17 cellular contexts compared by ENCODE assay signal in the genomic region with DNA sequence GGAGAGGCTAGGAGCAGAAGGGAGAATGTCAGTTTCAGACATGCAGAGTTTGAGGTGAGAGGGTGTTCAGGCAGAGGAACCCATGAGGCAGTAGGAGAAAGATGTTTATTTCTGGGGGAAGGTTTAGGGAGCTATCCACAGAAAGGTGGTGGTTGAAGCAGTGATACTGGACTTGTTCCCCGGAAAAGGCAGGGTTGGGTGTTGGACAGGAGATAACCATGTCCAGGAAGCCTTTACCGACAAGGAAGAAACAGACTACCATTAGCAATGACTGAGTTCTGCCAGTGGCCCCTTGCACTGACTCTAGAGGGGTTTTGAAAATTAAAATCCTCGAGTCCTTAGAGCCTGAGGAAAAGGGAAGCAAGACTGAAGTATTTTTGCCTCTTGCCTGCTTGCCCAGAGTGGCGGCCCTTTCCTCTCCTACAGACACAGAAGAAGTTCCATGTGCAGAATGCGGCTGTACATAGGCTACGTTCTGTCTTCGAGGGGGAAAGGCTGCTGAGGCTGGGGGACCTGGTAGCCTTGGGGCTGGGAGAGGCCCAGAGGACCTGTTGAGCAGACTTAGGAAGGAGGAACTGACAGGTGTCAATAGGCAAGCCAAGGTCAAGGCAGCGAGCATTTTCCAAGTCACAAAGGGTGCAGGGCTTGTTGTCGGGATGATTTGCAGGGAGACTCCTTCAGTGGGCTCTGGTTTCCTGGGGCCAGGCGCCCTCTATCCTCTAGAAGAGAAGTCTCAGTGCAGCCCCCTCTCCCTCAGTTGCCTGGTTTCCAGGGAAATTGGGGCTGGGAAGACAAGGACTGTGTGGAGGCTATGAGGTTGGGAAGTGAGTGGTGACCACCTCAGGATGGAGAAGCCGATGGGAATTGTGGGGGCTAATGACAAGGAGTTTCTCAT.
A peak's percentile ranks its signal among the peaks of the same experiment; 100 is the strongest.
DNase-seq lines count a peak whose midpoint lies in the region; ATAC-seq and TF ChIP-seq lines count a peak whose summit lies in the region.
"Had no signal": no experiment of that assay in that cellular context is flagged by ENCODE, and none has a peak within 500 bp of the region (broad histone marks: within the 10 kb centered on the region; RNA-seq: fewer than 3 reads in every experiment).

No MANE protein-coding gene starts in this region.

- H3K4me1 Mint-ChIP-seq in stimulated activated naive CD8-positive, alpha-beta T cell treated with anti-CD3 and anti-CD28 coated beads, Interleukin-15, amount 100 ng/mL, for 72 hours, result peaks cover 6% of the 10 kb centered on the region
- H3K4me1 Mint-ChIP-seq: activated B cell treated with CpG ODN at 0.5 μM for 24 hours had no signal

- no peak overlapping the region for H3K9ac ChIP-seq in fibroblast of lung (ENCODE audit: insufficient read depth, low read length)

- H4K20me1 ChIP-seq in fibroblast of lung (ENCODE audit: control insufficient read depth, extremely low read depth, insufficient read depth, low read length), result no peaks in the 10 kb centered on the region

- ATAC-seq in stimulated activated naive CD8-positive, alpha-beta T cell treated with anti-CD3 and anti-CD28 coated beads, Interleukin-15, amount 100 ng/mL, for 72 hours, result peak; percentile 26
- no peak for ATAC-seq in stimulated activated naive CD8-positive, alpha-beta T cell treated with anti-CD3 and anti-CD28 coated beads, Interleukin-15, Interleukin-2, amounts not matched to agents 100 U/mL and 50 U/mL, for 24 hours
- ATAC-seq in GM18868 (IDR thresholded peaks at IDR 0.05; ENCODE audit: unreplicated experiment), result no peak
- ATAC-seq in GM21529 (IDR thresholded peaks at IDR 0.05; ENCODE audit: unreplicated experiment), result no peak

- H3K27me3 ChIP-seq in SJSA1 (replicated peaks) (no peaks in the 10 kb centered on the region), fibroblast of lung (ENCODE audit: control insufficient read depth, insufficient read depth, low read length) (no peaks in the 10 kb centered on the region)
- H3K27me3 ChIP-seq: Peyer's patch, vagina had no signal

- no peak overlapping the region for H2AFZ ChIP-seq in fibroblast of lung (ENCODE audit: low read length)

- H3K4me3 ChIP-seq in SJSA1, result no peak overlapping the region
- no peak overlapping the region for H3K4me3 ChIP-seq in fibroblast of lung (replicated peaks in 1 of 4; ENCODE audit: control extremely low read depth in 1 of 4, insufficient read depth in 1 of 4, low read depth in 3 of 4, low read length in 4 of 4)
- H3K4me3 ChIP-seq: Peyer's patch, vagina had no signal

- H3K36me3 ChIP-seq in SJSA1 (no peaks in the 10 kb centered on the region), fibroblast of lung (ENCODE audit: control insufficient read depth, insufficient read depth, low read length) (no peaks in the 10 kb centered on the region)
- H3K36me3 ChIP-seq: Peyer's patch had no signal

- no peak for DNase-seq in stimulated activated naive CD8-positive, alpha-beta T cell treated with anti-CD3 and anti-CD28 coated beads, Interleukin-15, amount 100 ng/mL, for 72 hours
- DNase-seq in stimulated activated naive CD8-positive, alpha-beta T cell treated with anti-CD3 and anti-CD28 coated beads, Interleukin-15, Interleukin-2, amounts not matched to agents 100 U/mL and 50 U/mL, for 24 hours, result no peak
- no peak for DNase-seq in SJSA1 (ENCODE audit: low read depth in 1 of 2, low spot score in 2 of 2)
- no peak for DNase-seq in fibroblast of lung (ENCODE audit: low read depth in 2 of 2)
- no peak for DNase-seq in NCI-H226
- no peak for DNase-seq in RPMI8226
- DNase-seq: ACHN; activated B cell treated with CpG ODN at 0.5 μM for 24 hours; MM.1S; NCI-H2081 treated with DMSO at 0.1 percent for 48 hours; NCI-H69; Peyer's patch; stimulated activated CD4-positive, alpha-beta T cell treated with anti-CD3 and anti-CD28 coated beads, Interleukin-15, amount 100 ng/mL, for 24 hours had no signal

- no peak overlapping the region for H3K4me3 Mint-ChIP-seq in stimulated activated naive CD8-positive, alpha-beta T cell treated with anti-CD3 and anti-CD28 coated beads, Interleukin-15, amount 100 ng/mL, for 72 hours
- H3K4me3 Mint-ChIP-seq: activated B cell treated with CpG ODN at 0.5 μM for 24 hours; stimulated activated naive CD8-positive, alpha-beta T cell treated with anti-CD3 and anti-CD28 coated beads, Interleukin-15, Interleukin-2, amounts not matched to agents 100 ng/mL and 50 ng/mL, for 24 hours had no signal

- H3K9me3 ChIP-seq in SJSA1 (replicated peaks) (no peaks in the 10 kb centered on the region), fibroblast of lung (ENCODE audit: control insufficient read depth, insufficient read depth, low read depth, low read length) (no peaks in the 10 kb centered on the region)
- H3K9me3 ChIP-seq: Peyer's patch, vagina had no signal

- H3K27me3 Mint-ChIP-seq in stimulated activated naive CD8-positive, alpha-beta T cell treated with anti-CD3 and anti-CD28 coated beads, Interleukin-15, amount 100 ng/mL, for 72 hours, result peaks cover 43% of the 10 kb centered on the region

- no peak for TF ChIP-seq CTCF in fibroblast of lung (conservative IDR thresholded peaks at IDR 0.05 in 1 of 2, IDR thresholded peaks at IDR 0.05 in 1 of 2; ENCODE audit: low read depth in 1 of 2, low read length in 2 of 2)

- H3K27ac Mint-ChIP-seq in stimulated activated naive CD8-positive, alpha-beta T cell treated with anti-CD3 and anti-CD28 coated beads, Interleukin-15, amount 100 ng/mL, for 72 hours, result no peak overlapping the region
- H3K27ac Mint-ChIP-seq: activated B cell treated with CpG ODN at 0.5 μM for 24 hours; stimulated activated naive CD8-positive, alpha-beta T cell treated with anti-CD3 and anti-CD28 coated beads, Interleukin-15, Interleukin-2, amounts not matched to agents 100 ng/mL and 50 ng/mL, for 24 hours had no signal

- H3K27ac ChIP-seq in SJSA1 (peak overlapping the region; percentile 6; the same call in 1 of the 2 replicates), fibroblast of lung (ENCODE audit: insufficient read depth, low read length) (no peak overlapping the region)
- H3K27ac ChIP-seq: Peyer's patch, vagina had no signal

- H3K4me2 ChIP-seq in fibroblast of lung (ENCODE audit: extremely low read depth, insufficient read depth, low read length), result peak overlapping the region; percentile 26

- no peaks in the 10 kb centered on the region for H3K79me2 ChIP-seq in fibroblast of lung (ENCODE audit: control insufficient read depth, insufficient read depth, low read length)

- H3K4me1 ChIP-seq in SJSA1 (replicated peaks) (peaks cover 38% of the 10 kb centered on the region), fibroblast of lung (ENCODE audit: control insufficient read depth, extremely low read depth, insufficient read depth, low read length) (peaks cover 8% of the 10 kb centered on the region)
- H3K4me1 ChIP-seq: Peyer's patch had no signal

- H3K9me3 Mint-ChIP-seq in stimulated activated naive CD8-positive, alpha-beta T cell treated with anti-CD3 and anti-CD28 coated beads, Interleukin-15, amount 100 ng/mL, for 72 hours, result peaks cover 5 to 7% of the 10 kb centered on the region in 2 donors
- H3K9me3 Mint-ChIP-seq: stimulated activated naive CD8-positive, alpha-beta T cell treated with anti-CD3 and anti-CD28 coated beads, Interleukin-15, Interleukin-2, amounts not matched to agents 100 ng/mL and 50 ng/mL, for 24 hours had no signal
